ENCODE assay signal across 20 cellular contexts in genomic region chr12:107331912-107332311, GRCh38.
"Had no signal": no experiment of that assay in that cellular context is flagged by ENCODE, and none has a peak within 500 bp of the region (broad histone marks: within the 10 kb centered on the region; RNA-seq: fewer than 3 reads in every experiment).

No MANE protein-coding gene starts in this region.

- H3K9me3 ChIP-seq: body of pancreas, gastroesophageal sphincter, heart left ventricle, sigmoid colon, upper lobe of left lung had no signal

- H3K4me1 Mint-ChIP-seq: activated B cell treated with CpG ODN at 0.5 μM for 24 hours; naive B cell; stimulated activated memory B cell treated with anti-CD40 and anti-IgM and Interleukin-4, amounts not matched to agents 10 μg/mL and 1 μg/mL and 100 μg/mL, for 72 hours had no signal

- H3K4me3 Mint-ChIP-seq: activated B cell treated with CpG ODN at 0.5 μM for 24 hours; activated CD4-positive, alpha-beta memory T cell treated with anti-CD3 and anti-CD28 coated beads, Interleukin-2, amount 10 ng/mL, durations not matched to agents 7 days and 5 days; stimulated activated memory B cell treated with anti-CD40 and anti-IgM and Interleukin-4, amounts not matched to agents 10 μg/mL and 1 μg/mL and 100 μg/mL, for 72 hours had no signal

- H3K9me3 Mint-ChIP-seq: activated B cell treated with CpG ODN at 0.5 μM for 24 hours; activated CD4-positive, alpha-beta memory T cell treated with anti-CD3 and anti-CD28 coated beads, Interleukin-2, amount 10 ng/mL, durations not matched to agents 7 days and 5 days had no signal

- H3K4me1 ChIP-seq: body of pancreas, gastroesophageal sphincter, sigmoid colon, upper lobe of left lung had no signal

- H3K27me3 ChIP-seq: body of pancreas, cardiac muscle cell, upper lobe of left lung had no signal

- H3K4me3 ChIP-seq: body of pancreas, cardiac muscle cell, gastroesophageal sphincter, heart left ventricle, sigmoid colon, smooth muscle cell, upper lobe of left lung had no signal

- H3K27ac Mint-ChIP-seq: activated B cell treated with CpG ODN at 0.5 μM for 24 hours; activated CD4-positive, alpha-beta memory T cell treated with anti-CD3 and anti-CD28 coated beads, Interleukin-2, amount 10 ng/mL, durations not matched to agents 7 days and 5 days; naive B cell; stimulated activated memory B cell treated with anti-CD40 and anti-IgM and Interleukin-4, amounts not matched to agents 10 μg/mL and 1 μg/mL and 100 μg/mL, for 72 hours had no signal

- H3K27ac ChIP-seq: body of pancreas, cardiac muscle cell, epithelial cell of prostate, gastroesophageal sphincter, heart left ventricle, sigmoid colon, upper lobe of left lung had no signal

- H3K36me3 ChIP-seq: cardiac muscle cell, gastroesophageal sphincter, heart left ventricle, sigmoid colon, upper lobe of left lung had no signal

- DNase-seq: activated B cell treated with CpG ODN at 0.5 μM for 24 hours; activated CD4-positive, alpha-beta memory T cell treated with anti-CD3 and anti-CD28 coated beads, Interleukin-2, amount 10 ng/mL, durations not matched to agents 7 days and 5 days; activated CD4-positive, alpha-beta T cell treated with anti-CD3 and anti-CD28 coated beads for 4 hours; activated naive CD4-positive, alpha-beta T cell treated with Interleukin-2 at 50 U/mL for 16 hours; anterior cingulate cortex; body of pancreas; cortex of kidney; heart left ventricle; islet precursor cell; left colon; naive B cell; sigmoid colon; stimulated activated CD4-positive, alpha-beta T cell treated with anti-CD3 and anti-CD28 coated beads, Interleukin-15, amount 100 ng/mL, for 24 hours; T1000 had no signal

- H3K4me2 ChIP-seq: smooth muscle cell had no signal

- H3K27me3 Mint-ChIP-seq: activated CD4-positive, alpha-beta memory T cell treated with anti-CD3 and anti-CD28 coated beads, Interleukin-2, amount 10 ng/mL, durations not matched to agents 7 days and 5 days had no signal

- H3K36me3 Mint-ChIP-seq: naive B cell; stimulated activated memory B cell treated with anti-CD40 and anti-IgM and Interleukin-4, amounts not matched to agents 10 μg/mL and 1 μg/mL and 100 μg/mL, for 72 hours had no signal
